Comparison of ENCODE assay signal across 4 cellular contexts in the genomic region with DNA sequence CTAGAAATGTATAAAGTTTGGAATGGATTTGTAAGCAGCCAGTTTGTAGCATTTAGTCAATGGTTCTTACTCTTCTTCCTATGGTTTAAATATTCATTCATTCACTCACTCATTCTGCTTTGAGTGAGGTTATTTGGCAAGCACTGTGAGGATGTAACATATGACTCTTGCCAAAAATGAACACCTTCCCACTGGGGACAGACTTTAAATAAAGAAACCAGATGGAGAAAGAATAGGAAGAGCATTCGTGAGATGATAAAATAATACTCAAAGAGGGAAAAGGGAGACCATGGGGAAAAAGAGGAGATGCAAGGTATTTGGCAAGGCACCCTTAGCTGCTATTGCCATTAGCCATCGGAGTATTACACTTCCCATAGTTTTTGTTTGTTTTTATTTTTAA.
"Had no signal": no experiment of that assay in that cellular context is flagged by ENCODE, and none has a peak within 500 bp of the region (broad histone marks: within the 10 kb centered on the region; RNA-seq: fewer than 3 reads in every experiment).

No MANE protein-coding gene starts in this region.

- ATAC-seq: GM23338, HepG2 had no signal

- DNase-seq: H9, HCEC 1CT had no signal
